8 cellular contexts compared by ENCODE assay signal in the genomic region with DNA sequence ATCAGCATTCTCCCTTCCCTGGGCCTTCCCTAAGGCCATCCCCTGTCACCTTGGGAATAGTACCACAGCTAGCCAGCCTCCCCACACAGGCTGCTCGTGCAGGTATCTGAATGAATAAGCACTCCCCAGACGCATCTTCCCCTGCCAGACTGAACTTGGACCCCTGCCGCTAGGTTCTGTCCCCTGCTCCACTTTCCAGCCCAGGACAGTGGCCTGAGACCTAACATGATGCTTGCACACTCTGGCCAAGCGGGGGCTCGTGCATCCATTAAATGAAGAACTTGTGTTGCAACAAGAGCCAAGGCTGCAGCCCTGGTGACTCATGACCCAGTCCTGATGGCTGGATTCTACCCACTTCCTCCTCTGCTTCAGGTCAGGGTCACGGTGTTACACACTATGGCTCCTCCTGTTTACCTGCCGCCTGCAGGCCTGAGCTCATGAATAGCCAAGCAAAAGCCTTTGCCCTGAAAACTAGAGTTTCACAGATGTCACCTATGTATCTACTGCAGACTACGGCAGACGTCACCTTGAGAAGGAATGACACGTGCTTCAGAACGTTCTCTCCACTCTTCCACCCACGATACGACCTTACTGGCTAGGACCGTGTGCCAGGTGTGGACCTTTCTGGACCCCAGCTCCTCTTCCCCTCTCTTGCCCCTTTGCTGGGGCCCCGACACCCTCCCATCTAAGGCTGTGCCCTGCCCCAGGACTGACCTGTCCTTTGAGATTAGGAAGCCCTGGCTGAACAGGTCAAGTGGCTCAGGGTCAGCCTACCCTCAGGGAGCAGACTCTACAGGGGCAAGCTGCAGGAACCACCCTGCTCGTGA. TPM values are rescaled to one million over a fixed set of nuclear protein-coding genes. Genes with fewer than 3 reads are reported as not detected.
A peak's percentile ranks its signal among the peaks of the same experiment; 100 is the strongest.
DNase-seq lines count a peak whose midpoint lies in the region; ATAC-seq and TF ChIP-seq lines count a peak whose summit lies in the region.

No MANE protein-coding gene starts in this region.

- H3K27ac Mint-ChIP-seq in progenitor cell of endocrine pancreas = peak overlapping the region; percentile 61

- H3K36me3 Mint-ChIP-seq in progenitor cell of endocrine pancreas (ENCODE audit: insufficient read depth) = no peaks in the 10 kb centered on the region

- peaks cover 12% of the 10 kb centered on the region for H3K27me3 Mint-ChIP-seq in progenitor cell of endocrine pancreas

- H3K4me1 Mint-ChIP-seq in progenitor cell of endocrine pancreas (ENCODE audit: low read depth) = peaks cover 12% of the 10 kb centered on the region

- TF ChIP-seq CTCF in progenitor cell of endocrine pancreas (IDR thresholded peaks at IDR 0.05; ENCODE audit: unreplicated experiment) = no peak

- ATAC-seq in esophagus mucosa (peak; percentile 95), HG02678 (IDR thresholded peaks at IDR 0.05; ENCODE audit: unreplicated experiment) (no peak)

- H3K9me3 Mint-ChIP-seq in progenitor cell of endocrine pancreas (ENCODE audit: low read depth) = no peaks in the 10 kb centered on the region

- H3K4me3 Mint-ChIP-seq in progenitor cell of endocrine pancreas (ENCODE audit: low read depth) = no peak overlapping the region

- DNase-seq in GM03348 (ENCODE audit: low spot score) (peak; percentile 78), HCEC 1CT (peak; percentile 78), OCI-M1 (lab: John Stamatoyannopoulos, UW) (peak; percentile 70), progenitor cell of endocrine pancreas (ENCODE audit: low spot score, unreplicated experiment) (no peak), NCI-H2081 treated with DMSO at 0.1 percent for 48 hours (lab: John Stamatoyannopoulos, UW) (no peak), DMS79 treated with DMSO at 0.1 percent for 48 hours (lab: John Stamatoyannopoulos, UW) (no peak)

RNA-seq across cellular contexts. Expression of gene ASB13, which starts 6.5 kb away (rescaled TPM):
- total RNA-seq in esophagus mucosa = 15.3 TPM
- 11.1 and 13.5 TPM in 2 replicates for total RNA-seq in progenitor cell of endocrine pancreas

RNA-seq across cellular contexts. Expression of gene TASOR2, which starts 24.7 kb away (rescaled TPM):
- total RNA-seq in esophagus mucosa (32.8 TPM), progenitor cell of endocrine pancreas (57.1 and 57.7 TPM in 2 replicates)

Comparison
In these comparisons a context has a peak if more than half of its experiments do, and no peak if none do; other contexts are left out.
1. DNase-seq: peak in GM03348 (single experiment), HCEC 1CT (single experiment) and OCI-M1 (single experiment); none in progenitor cell of endocrine pancreas (single experiment), NCI-H2081 treated with DMSO at 0.1 percent for 48 hours (single experiment) and DMS79 treated with DMSO at 0.1 percent for 48 hours (single experiment).